Comparison of ENCODE assay signal across 8 cellular contexts in genomic region chr19:17555480-17555928, GRCh38. TPM values are rescaled to one million over a fixed set of nuclear protein-coding genes. Genes with fewer than 3 reads are reported as not detected.
DNase-seq lines count a peak whose midpoint lies in the region; ATAC-seq and TF ChIP-seq lines count a peak whose summit lies in the region.

TSS of gene COLGALT1 (plus strand) at chr19:17555649. CDS start at chr19:17555714, 65 bp downstream.

- ATAC-seq in GM19463 (IDR thresholded peaks at IDR 0.05; ENCODE audit: unreplicated experiment) (peak; percentile 97), lower lobe of right lung (peak; percentile 97 to 98)
- peak; percentile 96 for ATAC-seq in activated CD8-positive, alpha-beta T cell treated with anti-CD3 and anti-CD28 coated beads, Interleukin-2, amount 10 ng/mL, durations not matched to agents 7 days and 5 days

- H3K4me1 ChIP-seq in ectodermal cell (ENCODE audit: control insufficient read depth, insufficient read depth, low read length) (no peaks in the 10 kb centered on the region), lower lobe of right lung (peaks cover 50% of the 10 kb centered on the region)

- WGBS in ectodermal cell, 2 experiments: 0% methylated on average over 64 of the region's 64 CpGs

- H3K36me3 ChIP-seq in ectodermal cell (ENCODE audit: control insufficient read depth, insufficient read depth, low read length) (no peaks in the 10 kb centered on the region), lower lobe of right lung (peaks cover 24% of the 10 kb centered on the region)

- H3K9me3 Mint-ChIP-seq in activated CD8-positive, alpha-beta T cell treated with anti-CD3 and anti-CD28 coated beads, Interleukin-2, amount 10 ng/mL, durations not matched to agents 7 days and 5 days (ENCODE audit: insufficient read depth): no peaks in the 10 kb centered on the region

- no peaks in the 10 kb centered on the region for H3K9me3 ChIP-seq in ectodermal cell (ENCODE audit: control insufficient read depth, low read length)
- H3K9me3 ChIP-seq in lower lobe of right lung: no peaks in the 10 kb centered on the region

- H3K4me3 ChIP-seq in ectodermal cell (ENCODE audit: insufficient read depth, low read depth, low read length) (peak within 1 kb of the TSS; percentile 93), lower lobe of right lung (peak within 1 kb of the TSS; percentile 87)

- intact Hi-C loops in lower lobe of right lung (cut with DNase I): no loop called here

- no peaks in the 10 kb centered on the region for H3K27me3 Mint-ChIP-seq in activated CD8-positive, alpha-beta T cell treated with anti-CD3 and anti-CD28 coated beads, Interleukin-2, amount 10 ng/mL, durations not matched to agents 7 days and 5 days (ENCODE audit: low read depth)

- POLR2A ChIA-PET in activated CD8-positive, alpha-beta T cell treated with anti-CD3 and anti-CD28 coated beads, Interleukin-2, amount 10 ng/mL, durations not matched to agents 7 days and 5 days (lab: Charles Lee): interaction anchor here (1.4 kb wide), 1 partner anchor 32 kb away, joined by 4 read pairs; no protein-coding TSS in a partner anchor

- H3K36me3 Mint-ChIP-seq in activated CD8-positive, alpha-beta T cell treated with anti-CD3 and anti-CD28 coated beads, Interleukin-2, amount 10 ng/mL, durations not matched to agents 7 days and 5 days (ENCODE audit: low read depth): peaks cover 22% of the 10 kb centered on the region

- H3K4me3 Mint-ChIP-seq in activated CD8-positive, alpha-beta T cell treated with anti-CD3 and anti-CD28 coated beads, Interleukin-2, amount 10 ng/mL, durations not matched to agents 7 days and 5 days: peak within 1 kb of the TSS; percentile 85

- H3K27ac ChIP-seq in C4-2B: peak within 1 kb of the TSS; percentile 92
- no peak within 1 kb of the TSS for H3K27ac ChIP-seq in ectodermal cell (ENCODE audit: insufficient read depth, low read depth, low read length, poor library complexity, severe bottlenecking)
- peak within 1 kb of the TSS; percentile 89 for H3K27ac ChIP-seq in lower lobe of right lung

- DNase-seq in HS-5 (ENCODE audit: low read depth): peak; percentile 82
- DNase-seq in NK-92 (lab: John Stamatoyannopoulos, UW; ENCODE audit: unreplicated experiment): peak; percentile 66
- DNase-seq in activated CD8-positive, alpha-beta T cell treated with anti-CD3 and anti-CD28 coated beads, Interleukin-2, amount 10 ng/mL, durations not matched to agents 7 days and 5 days: peak; percentile 100
- DNase-seq in lower lobe of right lung: peak; percentile 100
- peak; percentile 92 to 99 (median 94) for DNase-seq in stimulated activated CD4-positive, alpha-beta T cell treated with anti-CD3 and anti-CD28 coated beads, TNF-alpha, amount 100 ng/mL, for 1 hour (ENCODE audit: low read depth in 3 of 3, low spot score in 1 of 3)

- CTCF ChIA-PET in activated CD8-positive, alpha-beta T cell treated with anti-CD3 and anti-CD28 coated beads, Interleukin-2, amount 10 ng/mL, durations not matched to agents 7 days and 5 days (lab: Charles Lee): interaction anchor here (1.5 kb wide), 1 partner anchor 20 kb away, joined by 3 read pairs; no protein-coding TSS in a partner anchor

- H3K27ac Mint-ChIP-seq in activated CD8-positive, alpha-beta T cell treated with anti-CD3 and anti-CD28 coated beads, Interleukin-2, amount 10 ng/mL, durations not matched to agents 7 days and 5 days: peak within 1 kb of the TSS; percentile 78

- H3K4me1 Mint-ChIP-seq in activated CD8-positive, alpha-beta T cell treated with anti-CD3 and anti-CD28 coated beads, Interleukin-2, amount 10 ng/mL, durations not matched to agents 7 days and 5 days (ENCODE audit: low read depth): peaks cover 21% of the 10 kb centered on the region

- no peaks in the 10 kb centered on the region for H3K27me3 ChIP-seq in ectodermal cell (ENCODE audit: control insufficient read depth, insufficient read depth, low read length, poor library complexity, severe bottlenecking)
- no peaks in the 10 kb centered on the region for H3K27me3 ChIP-seq in lower lobe of right lung (ENCODE audit: low read depth)

- no peak for TF ChIP-seq CTCF in C4-2B (conservative IDR thresholded peaks at IDR 0.05)
- TF ChIP-seq CTCF in lower lobe of right lung (IDR thresholded peaks at IDR 0.05): no peak

RNA-seq across cellular contexts. Expression of gene COLGALT1, which starts in this region (rescaled TPM):
- 10 to 100 TPM; 74.6 to 75.0 TPM for total RNA-seq in activated CD8-positive, alpha-beta T cell treated with anti-CD3 and anti-CD28 coated beads, Interleukin-2, amount 10 ng/mL, durations not matched to agents 7 days and 5 days
- 80.3 TPM for polyA plus RNA-seq in ectodermal cell (2013, experiment 1 of 4)
- polyA plus RNA-seq in ectodermal cell (2013, experiment 2 of 4): 86.8 TPM
- 57.6 TPM for polyA plus RNA-seq in ectodermal cell (2013, experiment 3 of 4)
- 66.6 TPM for polyA plus RNA-seq in ectodermal cell (2013, experiment 4 of 4)
- 142 TPM for total RNA-seq in lower lobe of right lung
